Comparison of ENCODE assay signal across 10 cellular contexts in the genomic region with DNA sequence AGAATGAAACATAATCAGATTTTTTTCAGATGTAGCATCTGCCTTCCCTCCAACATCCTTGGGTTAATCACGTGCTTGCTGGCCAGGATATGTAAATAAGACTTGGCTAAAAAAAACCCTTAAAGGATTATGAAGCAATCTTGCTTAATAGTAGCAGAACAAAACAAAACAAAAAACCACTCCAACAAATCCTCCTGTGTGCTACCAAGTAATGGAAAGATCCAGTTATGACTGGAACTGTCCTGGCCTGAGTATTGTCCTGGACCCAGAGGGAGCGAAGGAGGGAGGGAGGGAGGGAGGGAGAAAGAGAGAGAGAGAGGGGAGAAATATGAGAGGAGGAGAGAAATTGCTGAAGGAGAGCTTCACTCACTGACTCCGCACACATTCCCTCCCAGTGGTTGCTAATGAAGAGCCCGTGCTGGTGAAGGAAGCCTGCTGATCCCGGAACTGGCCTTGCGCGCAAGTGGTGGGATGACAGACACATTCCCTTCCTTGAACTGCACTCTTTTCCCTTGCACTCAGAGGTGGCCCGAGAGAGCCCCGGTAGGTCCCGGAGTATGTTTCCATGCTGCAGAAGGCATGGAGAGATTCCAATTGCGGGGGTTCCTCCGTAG. TPM values are rescaled to one million over a fixed set of nuclear protein-coding genes. Genes with fewer than 3 reads are reported as not detected.
DNase-seq lines count a peak whose midpoint lies in the region; ATAC-seq and TF ChIP-seq lines count a peak whose summit lies in the region.
"Had no signal": no experiment of that assay in that cellular context is flagged by ENCODE, and none has a peak within 500 bp of the region (broad histone marks: within the 10 kb centered on the region; RNA-seq: fewer than 3 reads in every experiment).

No MANE protein-coding gene starts in this region.

- no peaks in the 10 kb centered on the region for H3K9me3 ChIP-seq in CD8-positive, alpha-beta memory T cell (ENCODE audit: low read length)

- H3K27ac ChIP-seq in CD8-positive, alpha-beta memory T cell (ENCODE audit: low read depth, low read length): no peak overlapping the region

- no peaks in the 10 kb centered on the region for H3K4me1 Mint-ChIP-seq in activated T-helper 2 cell treated with anti-CD3 and anti-CD28 coated beads, Interferon-gamma antibody, Interleukin-2, Interleukin-4, amounts not matched to agents 10 μg/mL and 5 μg/mL and 100 μg/mL, durations not matched to agents 14 hours and 24 hours and 36 hours (ENCODE audit: low read depth)
- no peaks in the 10 kb centered on the region for H3K4me1 Mint-ChIP-seq in CD8-positive, alpha-beta memory T cell
- H3K4me1 Mint-ChIP-seq: stimulated activated effector memory CD8-positive, alpha-beta T cell treated with anti-CD3 and anti-CD28 coated beads, Interleukin-12 subunit alpha, Interleukin-12 subunit beta, amount 100 ng/mL, for 72 hours had no signal

- no peak overlapping the region for H3K4me3 Mint-ChIP-seq in activated T-helper 2 cell treated with anti-CD3 and anti-CD28 coated beads, Interferon-gamma antibody, Interleukin-2, Interleukin-4, amounts not matched to agents 10 μg/mL and 5 μg/mL and 100 μg/mL, durations not matched to agents 14 hours and 24 hours and 36 hours (ENCODE audit: low read depth)
- H3K4me3 Mint-ChIP-seq in CD8-positive, alpha-beta memory T cell: no peak overlapping the region
- H3K4me3 Mint-ChIP-seq: stimulated activated effector memory CD8-positive, alpha-beta T cell treated with anti-CD3 and anti-CD28 coated beads, Interleukin-12 subunit alpha, Interleukin-12 subunit beta, amount 100 ng/mL, for 72 hours had no signal

- peak; percentile 9 for TF ChIP-seq CTCF in foreskin fibroblast (IDR thresholded peaks at IDR 0.05; ENCODE audit: low read depth, low read length)
- TF ChIP-seq CTCF in omental fat pad (IDR thresholded peaks at IDR 0.05): no peak

- H3K27me3 Mint-ChIP-seq in activated T-helper 2 cell treated with anti-CD3 and anti-CD28 coated beads, Interferon-gamma antibody, Interleukin-2, Interleukin-4, amounts not matched to agents 10 μg/mL and 5 μg/mL and 100 μg/mL, durations not matched to agents 14 hours and 24 hours and 36 hours (ENCODE audit: low read depth): peaks cover 40% of the 10 kb centered on the region
- peaks cover 13 to 38% of the 10 kb centered on the region in 2 donors for H3K27me3 Mint-ChIP-seq in CD8-positive, alpha-beta memory T cell

- H3K36me3 Mint-ChIP-seq in activated T-helper 2 cell treated with anti-CD3 and anti-CD28 coated beads, Interferon-gamma antibody, Interleukin-2, Interleukin-4, amounts not matched to agents 10 μg/mL and 5 μg/mL and 100 μg/mL, durations not matched to agents 14 hours and 24 hours and 36 hours (ENCODE audit: low read depth): no peaks in the 10 kb centered on the region
- no peaks in the 10 kb centered on the region for H3K36me3 Mint-ChIP-seq in CD8-positive, alpha-beta memory T cell
- H3K36me3 Mint-ChIP-seq: stimulated activated effector memory CD8-positive, alpha-beta T cell treated with anti-CD3 and anti-CD28 coated beads, Interleukin-12 subunit alpha, Interleukin-12 subunit beta, amount 100 ng/mL, for 72 hours had no signal

- H3K4me3 ChIP-seq in foreskin fibroblast (ENCODE audit: low read depth in 1 of 2, low read length in 2 of 2): peak overlapping the region; percentile 33 to 56
- H3K4me3 ChIP-seq in CD8-positive, alpha-beta memory T cell (ENCODE audit: low read length): no peak overlapping the region

- POLR2A ChIA-PET in CD8-positive, alpha-beta memory T cell (lab: Charles Lee): no interaction called here

- CTCF ChIA-PET in CD8-positive, alpha-beta memory T cell (lab: Charles Lee): no interaction called here

- H3K27me3 ChIP-seq in CD8-positive, alpha-beta memory T cell (ENCODE audit: insufficient read depth, low read length, poor library complexity, severe bottlenecking): peaks cover 3% of the 10 kb centered on the region

- ATAC-seq in omental fat pad (ENCODE audit: low FRiP score): peak; percentile 48
- ATAC-seq in activated CD4-positive, CD25-positive, alpha-beta regulatory T cell treated with anti-CD3 and anti-CD28 coated beads, Interleukin-2, amount 50 U/mL, for 24 hours: no peak

- DNase-seq in CD1c-positive myeloid dendritic cell (ENCODE audit: extremely low spot score) (peak; percentile 18), foreskin fibroblast (peak; percentile 55 to 79), omental fat pad (ENCODE audit: low spot score) (no peak)
- DNase-seq in stimulated activated CD4-positive, alpha-beta T cell treated with anti-CD3 and anti-CD28 coated beads, Interleukin-4, amount 100 ng/mL, for 4 hours: no peak
- DNase-seq in activated T-helper 2 cell treated with anti-CD3 and anti-CD28 coated beads, Interferon-gamma antibody, Interleukin-2, Interleukin-4, amounts not matched to agents 10 μg/mL and 5 μg/mL and 100 μg/mL, durations not matched to agents 14 hours and 24 hours and 36 hours (ENCODE audit: low spot score): no peak
- DNase-seq in CD8-positive, alpha-beta memory T cell: no peak
- DNase-seq: GDM1 had no signal

- H3K36me3 ChIP-seq in CD8-positive, alpha-beta memory T cell (ENCODE audit: insufficient read depth, low read length): no peaks in the 10 kb centered on the region

- intact Hi-C loops in activated T-helper 2 cell treated with anti-CD3 and anti-CD28 coated beads, Interferon-gamma antibody, Interleukin-2, Interleukin-4, amounts not matched to agents 10 μg/mL and 5 μg/mL and 100 μg/mL, durations not matched to agents 14 hours and 24 hours and 36 hours (cut with micrococcal nuclease): no loop called here

- H3K9me3 Mint-ChIP-seq in activated T-helper 2 cell treated with anti-CD3 and anti-CD28 coated beads, Interferon-gamma antibody, Interleukin-2, Interleukin-4, amounts not matched to agents 10 μg/mL and 5 μg/mL and 100 μg/mL, durations not matched to agents 14 hours and 24 hours and 36 hours: no peaks in the 10 kb centered on the region
- no peaks in the 10 kb centered on the region for H3K9me3 Mint-ChIP-seq in CD8-positive, alpha-beta memory T cell
- H3K9me3 Mint-ChIP-seq: stimulated activated effector memory CD8-positive, alpha-beta T cell treated with anti-CD3 and anti-CD28 coated beads, Interleukin-12 subunit alpha, Interleukin-12 subunit beta, amount 100 ng/mL, for 72 hours had no signal

- no peaks in the 10 kb centered on the region for H3K4me1 ChIP-seq in CD8-positive, alpha-beta memory T cell (ENCODE audit: insufficient read depth, low read length)

- H3K27ac Mint-ChIP-seq in activated T-helper 2 cell treated with anti-CD3 and anti-CD28 coated beads, Interferon-gamma antibody, Interleukin-2, Interleukin-4, amounts not matched to agents 10 μg/mL and 5 μg/mL and 100 μg/mL, durations not matched to agents 14 hours and 24 hours and 36 hours: no peak overlapping the region
- no peak overlapping the region for H3K27ac Mint-ChIP-seq in CD8-positive, alpha-beta memory T cell
- H3K27ac Mint-ChIP-seq: stimulated activated effector memory CD8-positive, alpha-beta T cell treated with anti-CD3 and anti-CD28 coated beads, Interleukin-12 subunit alpha, Interleukin-12 subunit beta, amount 100 ng/mL, for 72 hours had no signal

TF ChIP-seq in PFSK-1, 5 proteins besides CTCF, POLR2A, EP300 and RAD21:
- TF ChIP-seq, protein P1, sequence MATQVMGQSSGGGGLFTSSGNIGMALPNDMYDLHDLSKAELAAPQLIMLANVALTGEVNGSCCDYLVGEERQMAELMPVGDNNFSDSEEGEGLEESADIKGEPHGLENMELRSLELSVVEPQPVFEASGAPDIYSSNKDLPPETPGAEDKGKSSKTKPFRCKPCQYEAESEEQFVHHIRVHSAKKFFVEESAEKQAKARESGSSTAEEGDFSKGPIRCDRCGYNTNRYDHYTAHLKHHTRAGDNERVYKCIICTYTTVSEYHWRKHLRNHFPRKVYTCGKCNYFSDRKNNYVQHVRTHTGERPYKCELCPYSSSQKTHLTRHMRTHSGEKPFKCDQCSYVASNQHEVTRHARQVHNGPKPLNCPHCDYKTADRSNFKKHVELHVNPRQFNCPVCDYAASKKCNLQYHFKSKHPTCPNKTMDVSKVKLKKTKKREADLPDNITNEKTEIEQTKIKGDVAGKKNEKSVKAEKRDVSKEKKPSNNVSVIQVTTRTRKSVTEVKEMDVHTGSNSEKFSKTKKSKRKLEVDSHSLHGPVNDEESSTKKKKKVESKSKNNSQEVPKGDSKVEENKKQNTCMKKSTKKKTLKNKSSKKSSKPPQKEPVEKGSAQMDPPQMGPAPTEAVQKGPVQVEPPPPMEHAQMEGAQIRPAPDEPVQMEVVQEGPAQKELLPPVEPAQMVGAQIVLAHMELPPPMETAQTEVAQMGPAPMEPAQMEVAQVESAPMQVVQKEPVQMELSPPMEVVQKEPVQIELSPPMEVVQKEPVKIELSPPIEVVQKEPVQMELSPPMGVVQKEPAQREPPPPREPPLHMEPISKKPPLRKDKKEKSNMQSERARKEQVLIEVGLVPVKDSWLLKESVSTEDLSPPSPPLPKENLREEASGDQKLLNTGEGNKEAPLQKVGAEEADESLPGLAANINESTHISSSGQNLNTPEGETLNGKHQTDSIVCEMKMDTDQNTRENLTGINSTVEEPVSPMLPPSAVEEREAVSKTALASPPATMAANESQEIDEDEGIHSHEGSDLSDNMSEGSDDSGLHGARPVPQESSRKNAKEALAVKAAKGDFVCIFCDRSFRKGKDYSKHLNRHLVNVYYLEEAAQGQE (IDR thresholded peaks at IDR 0.05; ENCODE audit: insufficient read depth in 1 of 2, low read depth in 2 of 2, low read length in 2 of 2): peak in 1 of 2 experiments; percentile 54; a peak in 1 of 4 replicates
- TF ChIP-seq FOXP2 (optimal IDR thresholded peaks at IDR 0.05; ENCODE audit: borderline replicate concordance, extremely low read depth, extremely low read length, insufficient read depth) (peak; percentile 59), POLR2AphosphoS5 (IDR thresholded peaks at IDR 0.05; ENCODE audit: low read depth, low read length) (no peak; the same call in 1 of the 2 replicates), SIN3A (IDR thresholded peaks at IDR 0.05; ENCODE audit: borderline replicate concordance, insufficient read depth, low read length) (no peak), TAF1 (IDR thresholded peaks at IDR 0.05; ENCODE audit: borderline replicate concordance, insufficient read depth, low read length) (no peak)

RNA-seq across cellular contexts. Expression of a gene that starts 57.2 kb away (rescaled TPM):
- 332 TPM for polyA plus RNA-seq in PFSK-1 (2012; ENCODE audit: insufficient read length, low read depth)
- total RNA-seq in omental fat pad: 1 to 10 TPM in 1 of 4 donors, not detected in 3; 1.6 TPM
- not detected in 2 replicates for total RNA-seq in activated T-helper 2 cell treated with anti-CD3 and anti-CD28 coated beads, Interferon-gamma antibody, Interleukin-2, Interleukin-4, amounts not matched to agents 10 μg/mL and 5 μg/mL and 100 μg/mL, durations not matched to agents 14 hours and 24 hours and 36 hours
- not detected for total RNA-seq in CD8-positive, alpha-beta memory T cell
- not detected for polyA plus RNA-seq in CD8-positive, alpha-beta memory T cell

Comparison
In these comparisons a context has a peak if more than half of its experiments do, and no peak if none do; other contexts are left out.
1. DNase-seq: peak in CD1c-positive myeloid dendritic cell (single experiment) and foreskin fibroblast (2 of 2); none in omental fat pad (single experiment), stimulated activated CD4-positive, alpha-beta T cell treated with anti-CD3 and anti-CD28 coated beads, Interleukin-4, amount 100 ng/mL, for 4 hours (0 of 2), activated T-helper 2 cell treated with anti-CD3 and anti-CD28 coated beads, Interferon-gamma antibody, Interleukin-2, Interleukin-4, amounts not matched to agents 10 μg/mL and 5 μg/mL and 100 μg/mL, durations not matched to agents 14 hours and 24 hours and 36 hours (single experiment) and CD8-positive, alpha-beta memory T cell (0 of 5).